13 cellular contexts compared by ENCODE assay signal in genomic region chr12:11666131-11666530, GRCh38.
"Had no signal": no experiment of that assay in that cellular context is flagged by ENCODE, and none has a peak within 500 bp of the region (broad histone marks: within the 10 kb centered on the region; RNA-seq: fewer than 3 reads in every experiment).

No MANE protein-coding gene starts in this region.

- H3K4me3 ChIP-seq: esophagus squamous epithelium, skin epidermis, upper lobe of left lung had no signal

- ATAC-seq: activated CD8-positive, alpha-beta T cell treated with anti-CD3 and anti-CD28 coated beads, Interleukin-2, amount 10 ng/mL, durations not matched to agents 7 days and 5 days had no signal

- H3K36me3 ChIP-seq: esophagus squamous epithelium had no signal

- H3K27ac ChIP-seq: VCaP had no signal

- DNase-seq: activated CD4-positive, alpha-beta T cell treated with anti-CD3 and anti-CD28 coated beads for 4 hours; activated CD8-positive, alpha-beta memory T cell treated with anti-CD3 and anti-CD28 coated beads, Interleukin-2, amount 50 U/mL, for 48 hours; activated CD8-positive, alpha-beta T cell treated with anti-CD3 and anti-CD28 coated beads, Interleukin-2, amount 10 ng/mL, durations not matched to agents 7 days and 5 days; activated naive CD4-positive, alpha-beta T cell; aorta; esophagus squamous epithelium; foreskin fibroblast; retina; substantia nigra; T1000 had no signal

- H3K9me3 ChIP-seq: esophagus squamous epithelium, upper lobe of left lung had no signal

- H3K27ac Mint-ChIP-seq: activated CD8-positive, alpha-beta T cell treated with anti-CD3 and anti-CD28 coated beads, Interleukin-2, amount 10 ng/mL, durations not matched to agents 7 days and 5 days had no signal

- H3K27me3 ChIP-seq: esophagus squamous epithelium, upper lobe of left lung had no signal

- H3K4me3 Mint-ChIP-seq: activated CD8-positive, alpha-beta T cell treated with anti-CD3 and anti-CD28 coated beads, Interleukin-2, amount 10 ng/mL, durations not matched to agents 7 days and 5 days had no signal
